In genomic region chr6:21666200-21666671, GRCh38 we compare ENCODE assay signal across 8 cellular contexts.
A peak's percentile ranks its signal among the peaks of the same experiment; 100 is the strongest.
DNase-seq lines count a peak whose midpoint lies in the region; ATAC-seq and TF ChIP-seq lines count a peak whose summit lies in the region.

No MANE protein-coding gene starts in this region.

- WGBS in trophoblast cell (ENCODE audit: extremely low coverage, insufficient coverage, insufficient read length), result no CpG with 5 or more reads among the region's 32 CpGs

- H4K91ac ChIP-seq in trophoblast cell (ENCODE audit: low read depth, low read length), result peak overlapping the region; percentile 97

- H4K12ac ChIP-seq in trophoblast cell (ENCODE audit: low read depth, low read length), result peak overlapping the region; percentile 51

- H2AFZ ChIP-seq in trophoblast cell (ENCODE audit: insufficient read depth, low read length, poor library complexity), result peak overlapping the region; percentile 75

- peak overlapping the region; percentile 65 for H2BK5ac ChIP-seq in trophoblast cell (ENCODE audit: low read depth, low read length, poor library complexity)

- H3K9ac ChIP-seq in NT2/D1 (ENCODE audit: insufficient read length, low read depth), result peak overlapping the region; percentile 74
- peak overlapping the region; percentile 85 for H3K9ac ChIP-seq in trophoblast cell (ENCODE audit: low read length)

- DNase-seq in GM03348 (ENCODE audit: low spot score), result peak; percentile 29
- DNase-seq in NT2/D1 (ENCODE audit: low read depth, low spot score), result peak; percentile 48
- DNase-seq in fibroblast of villous mesenchyme (ENCODE audit: low read depth), result no peak
- no peak for DNase-seq in trophoblast cell
- DNase-seq in mesenteric fat pad (ENCODE audit: low spot score), result no peak
- DNase-seq in dedifferentiated amniotic fluid mesenchymal stem cell (ENCODE audit: extremely low spot score), result no peak

- no peak overlapping the region for H3K27ac ChIP-seq in trophoblast cell (ENCODE audit: low read depth, low read length)

- H2BK120ac ChIP-seq in trophoblast cell (ENCODE audit: insufficient read depth, low read length, poor library complexity), result peak overlapping the region; percentile 50

- H3K4me2 ChIP-seq in trophoblast cell (ENCODE audit: low read length), result peak overlapping the region; percentile 99

- H3K4me3 ChIP-seq in NT2/D1 (ENCODE audit: insufficient read length, low read depth) (peak overlapping the region; percentile 63), fibroblast of villous mesenchyme (ENCODE audit: low read depth, low read length) (peak overlapping the region; percentile 24), trophoblast cell (ENCODE audit: low read depth, low read length) (peak overlapping the region; percentile 72)

- peak overlapping the region; percentile 47 for H4K8ac ChIP-seq in trophoblast cell (ENCODE audit: low read depth, low read length)

- ATAC-seq in GM18870 (IDR thresholded peaks at IDR 0.05; ENCODE audit: unreplicated experiment) (no peak), GM19324 (IDR thresholded peaks at IDR 0.05; ENCODE audit: low FRiP score, unreplicated experiment) (no peak)

- H3K79me2 ChIP-seq in trophoblast cell (ENCODE audit: control insufficient read depth, insufficient read depth, low read length, poor library complexity), result peaks cover 14% of the 10 kb centered on the region

- H3K23ac ChIP-seq in trophoblast cell (ENCODE audit: low read length), result no peak overlapping the region

- H3K36me3 ChIP-seq in NT2/D1 (ENCODE audit: insufficient read depth, insufficient read length, low read length), result no peaks in the 10 kb centered on the region
- H3K36me3 ChIP-seq in trophoblast cell (ENCODE audit: control insufficient read depth in 1 of 2, insufficient read depth in 2 of 2, low read length in 2 of 2), result no peaks in the 10 kb centered on the region

- peak overlapping the region; percentile 72 for H3K18ac ChIP-seq in trophoblast cell (ENCODE audit: low read length)

- H3K9me3 ChIP-seq in NT2/D1 (ENCODE audit: insufficient read depth, low read length) (no peaks in the 10 kb centered on the region), trophoblast cell (ENCODE audit: insufficient read depth, low read depth, low read length) (no peaks in the 10 kb centered on the region)

- peak overlapping the region; percentile 51 for H3K4ac ChIP-seq in trophoblast cell (ENCODE audit: low read depth, low read length)

- peaks cover 23% of the 10 kb centered on the region for H3K79me1 ChIP-seq in trophoblast cell (ENCODE audit: low read length)

- H3K4me1 ChIP-seq in NT2/D1 (ENCODE audit: insufficient read depth, insufficient read length), result no peaks in the 10 kb centered on the region
- peaks cover 8 to 17% of the 10 kb centered on the region in 2 experiments for H3K4me1 ChIP-seq in trophoblast cell (ENCODE audit: control insufficient read depth in 1 of 2, insufficient read depth in 2 of 2, low read length in 2 of 2)

- H3K14ac ChIP-seq in trophoblast cell (ENCODE audit: low read length), result peak overlapping the region; percentile 85

- H2AK5ac ChIP-seq in trophoblast cell (ENCODE audit: low read length), result no peak overlapping the region

- H2BK12ac ChIP-seq in trophoblast cell (ENCODE audit: low read length), result peak overlapping the region; percentile 72

- no peak for TF ChIP-seq CTCF in fibroblast of villous mesenchyme (IDR thresholded peaks at IDR 0.05; ENCODE audit: insufficient read depth, low read depth, low read length)

- H3K27me3 ChIP-seq in NT2/D1 (ENCODE audit: insufficient read depth, insufficient read length), result peaks cover 65% of the 10 kb centered on the region
- peaks cover 3% of the 10 kb centered on the region for H3K27me3 ChIP-seq in trophoblast cell (ENCODE audit: insufficient read depth, low read length)

Comparison
In these comparisons a context has a peak if more than half of its experiments do, and no peak if none do; other contexts are left out.
1. DNase-seq: peak in GM03348 (single experiment) and NT2/D1 (single experiment); none in fibroblast of villous mesenchyme (single experiment), trophoblast cell (0 of 2), mesenteric fat pad (single experiment) and dedifferentiated amniotic fluid mesenchymal stem cell (single experiment).
2. Peak in every context shown above with its lines, with median percentiles within 50 percentile points of each other: H3K4me3 ChIP-seq.